ENCODE assay signal across 20 cellular contexts in the genomic region with DNA sequence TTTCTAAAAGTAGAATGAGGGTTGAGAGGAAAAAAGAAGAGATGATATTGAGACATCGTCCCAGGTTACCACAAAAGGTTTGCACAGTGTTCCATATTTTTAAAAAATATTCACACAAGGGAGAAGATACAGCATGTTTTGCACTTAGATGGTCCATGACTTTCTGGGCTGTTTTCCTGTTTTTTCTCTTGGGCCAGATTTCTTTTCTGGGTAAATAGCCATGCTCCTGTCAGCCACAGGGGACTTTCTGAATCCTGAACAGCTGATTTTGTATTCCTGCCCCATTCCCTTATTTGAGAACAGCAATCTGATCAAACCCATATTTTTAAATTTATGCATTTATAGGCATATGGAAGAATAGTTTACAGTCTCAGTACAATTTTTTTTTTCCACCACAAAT.
DNase-seq lines count a peak whose midpoint lies in the region; ATAC-seq, FAIRE-seq and TF ChIP-seq lines count a peak whose summit lies in the region.
"Had no signal": no experiment of that assay in that cellular context is flagged by ENCODE, and none has a peak within 500 bp of the region (broad histone marks: within the 10 kb centered on the region; RNA-seq: fewer than 3 reads in every experiment).

No MANE protein-coding gene starts in this region.

- peak overlapping the region in 1 of 2 experiments; percentile 66; a peak in 2 of 4 replicates for H4K8ac ChIP-seq in IMR-90 (ENCODE audit: low read depth in 2 of 2, low read length in 2 of 2)

- H2BK5ac ChIP-seq in IMR-90 (ENCODE audit: low read depth, low read length, poor library complexity, severe bottlenecking) = peak overlapping the region; percentile 66

- peaks cover 8% of the 10 kb centered on the region; the same call in 1 of the 2 replicates for H3K9me1 ChIP-seq in IMR-90 (ENCODE audit: insufficient read depth, low read length)

- H3K14ac ChIP-seq in IMR-90 (replicated peaks; ENCODE audit: low read depth, low read length) = no peak overlapping the region; the same call in 1 of the 2 replicates

- H2AFZ ChIP-seq in SK-N-SH (ENCODE audit: low read depth) (no peak overlapping the region), IMR-90 (replicated peaks; ENCODE audit: low read length, poor library complexity) (no peak overlapping the region)

- in situ Hi-C loops in IMR-90 (cut with MboI; ENCODE audit: low sequenced_read_pairs) = no loop called here

- intact Hi-C loops in IMR-90 (cut with micrococcal nuclease) = loop anchor here (5.0 kb wide), 1 partner anchor 186 kb away; a partner anchor contains a TSS
- intact Hi-C loops in body of pancreas (cut with DNase I) = no loop called here

- H4K91ac ChIP-seq in IMR-90 (ENCODE audit: insufficient read depth, low read depth, low read length) = peak overlapping the region; percentile 20; the same call in 1 of the 2 replicates

- 92% methylated on average over 1 of the region's 1 CpG for WGBS in SK-N-SH (ENCODE audit: low lambda C conversion rate)
- WGBS in IMR-90 (ENCODE audit: extremely low coverage in 2 of 2, insufficient read length in 1 of 2), 2 experiments = no CpG with 5 or more reads among the region's 1 CpG
- WGBS in body of pancreas, 2 donors = 80 to 87% methylated on average over 1 of the region's 1 CpG

- no peak for DNase-seq in SK-N-SH
- DNase-seq in IMR-90 = no peak
- no peak for DNase-seq in fibroblast of the aortic adventitia (ENCODE audit: low read depth)
- peak; percentile 16 for DNase-seq in urothelium cell line (ENCODE audit: low spot score)
- no peak for DNase-seq in NOMO-1 (lab: John Stamatoyannopoulos, UW; ENCODE audit: unreplicated experiment in 2 of 2)
- no peak for DNase-seq in body of pancreas
- no peak for DNase-seq in caudate nucleus (lab: John Stamatoyannopoulos, UW)
- DNase-seq: DMS53; KBM-7; NCI-H1436 treated with DMSO at 0.1 percent for 48 hours; NCI-H2227 treated with DMSO at 0.1 percent for 48 hours; NCI-H526; NK-92 treated with Interleukin-12 subunit alpha and Interleukin-12 subunit beta, amount 100 ng/mL, for 24 hours had no signal

- H3K4me1 ChIP-seq in SK-N-SH (ENCODE audit: control insufficient read depth in 1 of 2, insufficient read depth in 2 of 2, low read depth in 1 of 2, low read length in 1 of 2) = no peaks in the 10 kb centered on the region; a peak in 1 of 4 replicates
- peaks cover 12% of the 10 kb centered on the region for H3K4me1 ChIP-seq in IMR-90 (ENCODE audit: control insufficient read depth, insufficient read depth, low read length)
- no peaks in the 10 kb centered on the region for H3K4me1 ChIP-seq in body of pancreas

- dilution Hi-C loops in IMR-90 (cut with HindIII; ENCODE audit: low sequenced_read_pairs, unreplicated experiment) = no loop called here

- no peak overlapping the region for H3K4me2 ChIP-seq in SK-N-SH
- no peak overlapping the region for H3K4me2 ChIP-seq in IMR-90 (ENCODE audit: low read depth, low read length)

- 0 out of 2 replicates have a peak overlapping the region, but pooled peaks have one; percentile 3 for H2AK5ac ChIP-seq in IMR-90 (ENCODE audit: low read depth, low read length)

- peak overlapping the region; percentile 81 for H2BK120ac ChIP-seq in IMR-90 (ENCODE audit: low read depth, low read length)

- no TSS peak for BruUV-seq in IMR-90 (replicated peaks; lab: Mats Ljungman, UMichigan)

- H3K36me3 ChIP-seq in SK-N-SH (replicated peaks in 1 of 2; ENCODE audit: control insufficient read depth in 1 of 2, insufficient read depth in 2 of 2, low read length in 1 of 2) (no peaks in the 10 kb centered on the region), IMR-90 (ENCODE audit: control insufficient read depth, insufficient read depth, low read length) (0 out of 2 replicates have a peak, but pooled peaks cover 2% of the 10 kb centered on the region), body of pancreas (replicated peaks in 1 of 2; ENCODE audit: insufficient read depth in 1 of 2, low read depth in 2 of 2) (no peaks in the 10 kb centered on the region)

- H3K4ac ChIP-seq in IMR-90 (ENCODE audit: low read depth, low read length) = peak overlapping the region; percentile 19; the same call in 1 of the 2 replicates

- H4K20me1 ChIP-seq in SK-N-SH (ENCODE audit: insufficient read depth) (no peaks in the 10 kb centered on the region), IMR-90 (ENCODE audit: insufficient read depth, low read length) (no peaks in the 10 kb centered on the region)

- H2AK9ac ChIP-seq in IMR-90 (replicated peaks; ENCODE audit: low read depth, low read length, poor library complexity) = no peak overlapping the region

- no peaks in the 10 kb centered on the region for H3K79me1 ChIP-seq in IMR-90 (ENCODE audit: low read depth in 1 of 2, low read length in 2 of 2)

- no peaks in the 10 kb centered on the region for H3F3A ChIP-seq in SK-N-SH (replicated peaks; ENCODE audit: insufficient read depth)

- no peak for FAIRE-seq in urothelium cell line (lab: Jason Lieb, UNC)
- FAIRE-seq: GM12891, GM19239, HTR-8/SVneo had no signal

- TF ChIP-seq POLR2A in IMR-90 (IDR thresholded peaks at IDR 0.05; ENCODE audit: low read depth, low read length) (no peak), body of pancreas (IDR thresholded peaks at IDR 0.05) (no peak)

- H2BK15ac ChIP-seq in IMR-90 (ENCODE audit: low read depth, low read length) = no peak overlapping the region

- TF ChIP-seq RAD21 in SK-N-SH (IDR thresholded peaks at IDR 0.05; ENCODE audit: low read length) (no peak), IMR-90 (IDR thresholded peaks at IDR 0.05; ENCODE audit: low read length) (no peak)

- peak overlapping the region; percentile 30 for H3K18ac ChIP-seq in IMR-90 (ENCODE audit: low read depth, low read length)

- no peak overlapping the region for H3K56ac ChIP-seq in IMR-90 (ENCODE audit: extremely low read depth, insufficient read depth, low read length)

- peak overlapping the region; percentile 13; the same call in 1 of the 2 replicates for H3K23ac ChIP-seq in IMR-90 (ENCODE audit: low read depth, low read length)

- no peaks in the 10 kb centered on the region for H3K79me2 ChIP-seq in SK-N-SH (ENCODE audit: insufficient read depth)

- POLR2A ChIA-PET in SK-N-SH (lab: Yijun Ruan, JAX) = no interaction called here
- POLR2A ChIA-PET in IMR-90 (lab: Charles Lee; ENCODE audit: unreplicated experiment) = no interaction called here

- TF ChIP-seq EP300 in SK-N-SH (IDR thresholded peaks at IDR 0.05; ENCODE audit: borderline replicate concordance in 1 of 2, low read depth in 1 of 2, low read length in 1 of 2) = no peak

- no peaks in the 10 kb centered on the region for H3K9me2 ChIP-seq in SK-N-SH

- TF ChIP-seq CTCF in SK-N-SH (IDR thresholded peaks at IDR 0.05) = no peak; the same call in 1 of the 2 replicates
- TF ChIP-seq CTCF in IMR-90 (conservative IDR thresholded peaks at IDR 0.05; ENCODE audit: low read depth, low read length) = no peak
- peak; percentile 25 for TF ChIP-seq CTCF in fibroblast of the aortic adventitia (IDR thresholded peaks at IDR 0.05; ENCODE audit: insufficient read depth, low read length)
- TF ChIP-seq CTCF in body of pancreas (IDR thresholded peaks at IDR 0.05) = no peak

- H3K9me3 ChIP-seq in SK-N-SH (no peaks in the 10 kb centered on the region), IMR-90 (ENCODE audit: control insufficient read depth, insufficient read depth, low read length) (no peaks in the 10 kb centered on the region), body of pancreas (no peaks in the 10 kb centered on the region)

- H3K27me3 ChIP-seq in SK-N-SH (ENCODE audit: insufficient read depth) (no peaks in the 10 kb centered on the region), IMR-90 (ENCODE audit: control insufficient read depth, insufficient read depth, low read length) (no peaks in the 10 kb centered on the region), body of pancreas (no peaks in the 10 kb centered on the region)

- CTCF ChIA-PET in SK-N-SH (lab: Yijun Ruan, JAX) (interaction anchor here (1.4 kb wide), 1 partner anchor 12 kb away, joined by 7 read pairs; no protein-coding TSS in a partner anchor), IMR-90 (lab: Yijun Ruan, JAX) (interaction anchor here (0.7 to 1.6 kb wide), 4 partner anchors 15 to 632 kb away, joined by 4 to 9 read pairs (median 5); no protein-coding TSS in a partner anchor)

- H3K4me3 ChIP-seq in SK-N-SH (ENCODE audit: low read depth in 2 of 2, low read length in 1 of 2) (no peak overlapping the region), IMR-90 (ENCODE audit: insufficient read depth, low read depth, low read length) (no peak overlapping the region), fibroblast of the aortic adventitia (ENCODE audit: low read depth, low read length) (no peak overlapping the region), body of pancreas (no peak overlapping the region)
- H3K4me3 ChIP-seq: SK-N-MC had no signal

- no peak overlapping the region for H3K9ac ChIP-seq in SK-N-SH
- no peak overlapping the region for H3K9ac ChIP-seq in IMR-90 (ENCODE audit: low read depth, low read length)

- peak; percentile 70 for ATAC-seq in SK-N-SH treated with all-trans-retinoic acid at 6 μM for 48 hours
- peak; percentile 7; the same call in 1 of the 2 replicates for ATAC-seq in IMR-90 (ENCODE audit: low read depth)
- no peak for ATAC-seq in body of pancreas

- H2BK20ac ChIP-seq in IMR-90 (ENCODE audit: low read depth, low read length) = peak overlapping the region; percentile 79; the same call in 1 of the 2 replicates

- peak overlapping the region in 1 of 2 experiments; percentile 39; a peak in 1 of 4 replicates for H3K27ac ChIP-seq in SK-N-SH (ENCODE audit: low read depth in 2 of 2, low read length in 1 of 2)
- peak overlapping the region; percentile 89 for H3K27ac ChIP-seq in IMR-90 (ENCODE audit: insufficient read depth, low read length)
- no peak overlapping the region for H3K27ac ChIP-seq in body of pancreas
- no peak overlapping the region for H3K27ac ChIP-seq in caudate nucleus (ENCODE audit: low read depth, low read length)
- H3K27ac ChIP-seq: 22Rv1, RWPE1, SK-N-MC had no signal

- H4K5ac ChIP-seq in IMR-90 (ENCODE audit: low read depth, low read length) = no peak overlapping the region; the same call in 1 of the 2 replicates

TF ChIP-seq in SK-N-SH treated with all-trans-retinoic acid at 6 μM for 48 hours, 23 proteins besides CTCF, POLR2A, EP300 and RAD21:
- TF ChIP-seq RARB (CRISPR knock-in tag; IDR thresholded peaks at IDR 0.05) (no peak), ZFP30 (CRISPR knock-in tag; IDR thresholded peaks at IDR 0.05) (no peak), ZNF565 (CRISPR knock-in tag; conservative IDR thresholded peaks at IDR 0.05; ENCODE audit: low read depth) (no peak)

TF ChIP-seq in SK-N-SH, 30 proteins besides CTCF, POLR2A, EP300 and RAD21 (continues in another document):
- no peak for TF ChIP-seq MXI1 (IDR thresholded peaks at IDR 0.05; ENCODE audit: low read depth, low read length)

TF ChIP-seq in IMR-90, 13 proteins besides CTCF, POLR2A, EP300 and RAD21 (continues in another document):
- TF ChIP-seq, protein P1, sequence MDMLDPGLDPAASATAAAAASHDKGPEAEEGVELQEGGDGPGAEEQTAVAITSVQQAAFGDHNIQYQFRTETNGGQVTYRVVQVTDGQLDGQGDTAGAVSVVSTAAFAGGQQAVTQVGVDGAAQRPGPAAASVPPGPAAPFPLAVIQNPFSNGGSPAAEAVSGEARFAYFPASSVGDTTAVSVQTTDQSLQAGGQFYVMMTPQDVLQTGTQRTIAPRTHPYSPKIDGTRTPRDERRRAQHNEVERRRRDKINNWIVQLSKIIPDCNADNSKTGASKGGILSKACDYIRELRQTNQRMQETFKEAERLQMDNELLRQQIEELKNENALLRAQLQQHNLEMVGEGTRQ (IDR thresholded peaks at IDR 0.05; ENCODE audit: low read depth, low read length) = no peak
- no peak for TF ChIP-seq NFE2L2 (IDR thresholded peaks at IDR 0.05; ENCODE audit: low read depth, low read length)
